1 cellular context compared by ENCODE assay signal in the genomic region with DNA sequence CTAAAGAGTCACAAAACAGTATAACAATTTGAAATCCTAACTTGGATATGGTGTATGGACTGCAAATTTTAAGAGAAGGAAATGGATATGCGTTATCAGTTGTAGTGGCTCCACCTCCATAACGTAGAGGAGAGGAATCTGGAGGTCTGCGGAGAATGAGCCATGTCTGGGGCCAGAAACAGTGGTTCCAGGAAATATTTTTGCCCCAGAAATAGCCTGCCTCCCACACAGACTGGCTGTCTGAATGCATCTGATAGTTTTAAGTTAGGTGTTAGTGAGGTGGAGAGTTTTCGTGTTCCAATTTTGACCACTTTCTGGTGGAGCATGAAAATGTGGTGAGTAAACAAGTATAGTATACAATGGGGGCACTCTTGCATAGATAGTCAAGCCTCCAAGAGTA.
TF ChIP-seq lines count a peak whose summit lies in the region.

No MANE protein-coding gene starts in this region.

TF ChIP-seq in K562, 482 proteins besides CTCF, POLR2A, EP300 and RAD21 (continued from another document and continues in another):
- TF ChIP-seq MIER1 (IDR thresholded peaks at IDR 0.05; ENCODE audit: low read depth) (no peak), MTF1 (CRISPR knock-in tag; IDR thresholded peaks at IDR 0.05; ENCODE audit: borderline replicate concordance) (no peak), ILF3 (IDR thresholded peaks at IDR 0.05; ENCODE audit: borderline replicate concordance) (no peak), CHD2 (IDR thresholded peaks at IDR 0.05; ENCODE audit: low read depth, low read length) (no peak), ZNF444 (CRISPR knock-in tag; IDR thresholded peaks at IDR 0.05) (no peak), ARID2 (IDR thresholded peaks at IDR 0.05) (no peak), ASH1L (IDR thresholded peaks at IDR 0.05; ENCODE audit: borderline replicate concordance, low read depth, partially characterized antibody) (no peak), TCF7 (IDR thresholded peaks at IDR 0.05; ENCODE audit: borderline replicate concordance) (no peak), BRD9 (IDR thresholded peaks at IDR 0.05; ENCODE audit: low read depth, partially characterized antibody) (peak; percentile 26), FOXK2 (conservative IDR thresholded peaks at IDR 0.05 in 1 of 2, IDR thresholded peaks at IDR 0.05 in 1 of 2; ENCODE audit: low read depth in 2 of 2) (peak; percentile 46 to 51; a peak in 2 of 4 replicates), ZNF224 (CRISPR knock-in tag; IDR thresholded peaks at IDR 0.05) (no peak), NFE2L1 (tag; IDR thresholded peaks at IDR 0.05; ENCODE audit: borderline replicate concordance, low read depth) (no peak), RBM39 (optimal IDR thresholded peaks at IDR 0.05; ENCODE audit: low read depth, low read length) (no peak), TAL1 (IDR thresholded peaks at IDR 0.05) (peak; percentile 47; the same call in 1 of the 2 replicates), ZNF134 (CRISPR knock-in tag; conservative IDR thresholded peaks at IDR 0.05) (no peak), PCBP2 (IDR thresholded peaks at IDR 0.05; ENCODE audit: low read depth, low read length, poor library complexity, severe bottlenecking) (no peak), FOXK1 (CRISPR knock-in tag; IDR thresholded peaks at IDR 0.05; ENCODE audit: borderline replicate concordance) (no peak), SREBF2 (CRISPR knock-in tag; IDR thresholded peaks at IDR 0.05) (no peak), ZNF175 (CRISPR knock-in tag; IDR thresholded peaks at IDR 0.05; ENCODE audit: low read depth) (no peak), KLF13 (tag; IDR thresholded peaks at IDR 0.05; ENCODE audit: borderline replicate concordance, low read depth) (no peak), RNF2 (IDR thresholded peaks at IDR 0.05) (peak; percentile 37; the same call in 1 of the 2 replicates), FOXA3 (CRISPR knock-in tag; conservative IDR thresholded peaks at IDR 0.05 in 1 of 2, IDR thresholded peaks at IDR 0.05 in 1 of 2) (0 out of 4 replicates have a peak, but pooled peaks of 1 of the 2 experiments have one; percentile 30), SNIP1 (IDR thresholded peaks at IDR 0.05; ENCODE audit: low read depth) (no peak), CBX2 (IDR thresholded peaks at IDR 0.05; ENCODE audit: insufficient read depth, low read length, poor library complexity, severe bottlenecking) (no peak), NELFE (IDR thresholded peaks at IDR 0.05; ENCODE audit: insufficient read depth, insufficient read length) (no peak)
- TF ChIP-seq, protein P1, sequence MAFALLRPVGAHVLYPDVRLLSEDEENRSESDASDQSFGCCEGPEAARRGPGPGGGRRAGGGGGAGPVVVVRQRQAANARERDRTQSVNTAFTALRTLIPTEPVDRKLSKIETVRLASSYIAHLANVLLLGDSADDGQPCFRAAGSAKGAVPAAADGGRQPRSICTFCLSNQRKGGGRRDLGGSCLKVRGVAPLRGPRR (CRISPR knock-in tag; IDR thresholded peaks at IDR 0.05): no peak
- TF ChIP-seq, protein P2, sequence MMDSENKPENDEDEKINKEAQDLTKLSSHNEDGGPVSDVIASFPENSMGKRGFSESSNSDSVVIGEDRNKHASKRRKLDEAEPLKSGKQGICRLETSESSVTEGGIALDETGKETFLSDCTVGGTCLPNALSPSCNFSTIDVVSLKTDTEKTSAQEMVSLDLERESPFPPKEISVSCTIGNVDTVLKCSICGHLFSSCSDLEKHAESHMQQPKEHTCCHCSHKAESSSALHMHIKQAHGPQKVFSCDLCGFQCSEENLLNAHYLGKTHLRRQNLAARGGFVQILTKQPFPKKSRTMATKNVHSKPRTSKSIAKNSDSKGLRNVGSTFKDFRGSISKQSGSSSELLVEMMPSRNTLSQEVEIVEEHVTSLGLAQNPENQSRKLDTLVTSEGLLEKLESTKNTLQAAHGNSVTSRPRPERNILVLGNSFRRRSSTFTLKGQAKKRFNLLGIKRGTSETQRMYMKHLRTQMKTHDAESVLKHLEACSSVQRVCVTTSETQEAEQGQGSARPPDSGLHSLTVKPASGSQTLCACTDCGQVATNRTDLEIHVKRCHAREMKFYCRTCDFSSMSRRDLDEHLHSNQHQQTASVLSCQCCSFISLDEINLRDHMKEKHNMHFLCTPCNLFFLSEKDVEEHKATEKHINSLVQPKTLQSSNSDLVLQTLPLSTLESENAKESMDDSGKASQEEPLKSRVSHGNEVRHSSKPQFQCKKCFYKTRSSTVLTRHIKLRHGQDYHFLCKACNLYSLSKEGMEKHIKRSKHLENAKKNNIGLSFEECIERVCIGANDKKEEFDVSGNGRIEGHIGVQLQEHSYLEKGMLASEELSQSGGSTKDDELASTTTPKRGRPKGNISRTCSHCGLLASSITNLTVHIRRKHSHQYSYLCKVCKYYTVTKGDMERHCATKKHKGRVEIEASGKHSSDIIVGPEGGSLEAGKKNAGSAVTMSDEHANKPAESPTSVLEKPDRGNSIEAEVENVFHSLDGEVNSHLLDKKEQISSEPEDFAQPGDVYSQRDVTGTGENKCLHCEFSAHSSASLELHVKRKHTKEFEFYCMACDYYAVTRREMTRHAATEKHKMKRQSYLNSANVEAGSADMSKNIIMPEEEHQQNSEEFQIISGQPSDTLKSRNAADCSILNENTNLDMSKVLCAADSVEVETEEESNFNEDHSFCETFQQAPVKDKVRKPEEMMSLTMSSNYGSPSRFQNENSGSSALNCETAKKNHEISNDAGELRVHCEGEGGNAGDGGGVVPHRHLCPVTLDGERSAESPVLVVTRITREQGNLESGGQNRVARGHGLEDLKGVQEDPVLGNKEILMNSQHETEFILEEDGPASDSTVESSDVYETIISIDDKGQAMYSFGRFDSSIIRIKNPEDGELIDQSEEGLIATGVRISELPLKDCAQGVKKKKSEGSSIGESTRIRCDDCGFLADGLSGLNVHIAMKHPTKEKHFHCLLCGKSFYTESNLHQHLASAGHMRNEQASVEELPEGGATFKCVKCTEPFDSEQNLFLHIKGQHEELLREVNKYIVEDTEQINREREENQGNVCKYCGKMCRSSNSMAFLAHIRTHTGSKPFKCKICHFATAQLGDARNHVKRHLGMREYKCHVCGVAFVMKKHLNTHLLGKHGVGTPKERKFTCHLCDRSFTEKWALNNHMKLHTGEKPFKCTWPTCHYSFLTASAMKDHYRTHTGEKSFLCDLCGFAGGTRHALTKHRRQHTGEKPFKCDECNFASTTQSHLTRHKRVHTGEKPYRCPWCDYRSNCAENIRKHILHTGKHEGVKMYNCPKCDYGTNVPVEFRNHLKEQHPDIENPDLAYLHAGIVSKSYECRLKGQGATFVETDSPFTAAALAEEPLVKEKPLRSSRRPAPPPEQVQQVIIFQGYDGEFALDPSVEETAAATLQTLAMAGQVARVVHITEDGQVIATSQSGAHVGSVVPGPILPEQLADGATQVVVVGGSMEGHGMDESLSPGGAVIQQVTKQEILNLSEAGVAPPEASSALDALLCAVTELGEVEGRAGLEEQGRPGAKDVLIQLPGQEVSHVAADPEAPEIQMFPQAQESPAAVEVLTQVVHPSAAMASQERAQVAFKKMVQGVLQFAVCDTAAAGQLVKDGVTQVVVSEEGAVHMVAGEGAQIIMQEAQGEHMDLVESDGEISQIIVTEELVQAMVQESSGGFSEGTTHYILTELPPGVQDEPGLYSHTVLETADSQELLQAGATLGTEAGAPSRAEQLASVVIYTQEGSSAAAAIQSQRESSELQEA (IDR thresholded peaks at IDR 0.05; ENCODE audit: low read depth): no peak
- TF ChIP-seq, protein P3, sequence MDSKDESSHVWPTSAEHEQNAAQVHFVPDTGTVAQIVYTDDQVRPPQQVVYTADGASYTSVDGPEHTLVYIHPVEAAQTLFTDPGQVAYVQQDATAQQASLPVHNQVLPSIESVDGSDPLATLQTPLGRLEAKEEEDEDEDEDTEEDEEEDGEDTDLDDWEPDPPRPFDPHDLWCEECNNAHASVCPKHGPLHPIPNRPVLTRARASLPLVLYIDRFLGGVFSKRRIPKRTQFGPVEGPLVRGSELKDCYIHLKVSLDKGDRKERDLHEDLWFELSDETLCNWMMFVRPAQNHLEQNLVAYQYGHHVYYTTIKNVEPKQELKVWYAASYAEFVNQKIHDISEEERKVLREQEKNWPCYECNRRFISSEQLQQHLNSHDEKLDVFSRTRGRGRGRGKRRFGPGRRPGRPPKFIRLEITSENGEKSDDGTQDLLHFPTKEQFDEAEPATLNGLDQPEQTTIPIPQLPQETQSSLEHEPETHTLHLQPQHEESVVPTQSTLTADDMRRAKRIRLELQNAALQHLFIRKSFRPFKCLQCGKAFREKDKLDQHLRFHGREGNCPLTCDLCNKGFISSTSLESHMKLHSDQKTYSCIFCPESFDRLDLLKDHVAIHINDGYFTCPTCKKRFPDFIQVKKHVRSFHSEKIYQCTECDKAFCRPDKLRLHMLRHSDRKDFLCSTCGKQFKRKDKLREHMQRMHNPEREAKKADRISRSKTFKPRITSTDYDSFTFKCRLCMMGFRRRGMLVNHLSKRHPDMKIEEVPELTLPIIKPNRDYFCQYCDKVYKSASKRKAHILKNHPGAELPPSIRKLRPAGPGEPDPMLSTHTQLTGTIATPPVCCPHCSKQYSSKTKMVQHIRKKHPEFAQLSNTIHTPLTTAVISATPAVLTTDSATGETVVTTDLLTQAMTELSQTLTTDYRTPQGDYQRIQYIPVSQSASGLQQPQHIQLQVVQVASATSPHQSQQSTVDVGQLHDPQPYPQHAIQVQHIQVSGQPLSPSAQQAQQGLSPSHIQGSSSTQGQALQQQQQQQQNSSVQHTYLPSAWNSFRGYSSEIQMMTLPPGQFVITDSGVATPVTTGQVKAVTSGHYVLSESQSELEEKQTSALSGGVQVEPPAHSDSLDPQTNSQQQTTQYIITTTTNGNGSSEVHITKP (IDR thresholded peaks at IDR 0.05; ENCODE audit: partially characterized antibody): no peak
- TF ChIP-seq, protein P4, sequence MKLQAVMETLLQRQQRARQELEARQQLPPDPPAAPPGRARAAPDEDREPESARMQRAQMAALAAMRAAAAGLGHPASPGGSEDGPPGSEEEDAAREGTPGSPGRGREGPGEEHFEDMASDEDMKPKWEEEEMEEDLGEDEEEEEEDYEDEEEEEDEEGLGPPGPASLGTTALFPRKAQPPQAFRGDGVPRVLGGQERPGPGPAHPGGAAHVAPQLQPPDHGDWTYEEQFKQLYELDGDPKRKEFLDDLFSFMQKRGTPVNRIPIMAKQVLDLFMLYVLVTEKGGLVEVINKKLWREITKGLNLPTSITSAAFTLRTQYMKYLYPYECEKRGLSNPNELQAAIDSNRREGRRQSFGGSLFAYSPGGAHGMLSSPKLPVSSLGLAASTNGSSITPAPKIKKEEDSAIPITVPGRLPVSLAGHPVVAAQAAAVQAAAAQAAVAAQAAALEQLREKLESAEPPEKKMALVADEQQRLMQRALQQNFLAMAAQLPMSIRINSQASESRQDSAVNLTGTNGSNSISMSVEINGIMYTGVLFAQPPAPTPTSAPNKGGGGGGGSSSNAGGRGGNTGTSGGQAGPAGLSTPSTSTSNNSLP (IDR thresholded peaks at IDR 0.05; ENCODE audit: borderline replicate concordance, low read depth, low read length): peak; percentile 77
- TF ChIP-seq, protein P5, sequence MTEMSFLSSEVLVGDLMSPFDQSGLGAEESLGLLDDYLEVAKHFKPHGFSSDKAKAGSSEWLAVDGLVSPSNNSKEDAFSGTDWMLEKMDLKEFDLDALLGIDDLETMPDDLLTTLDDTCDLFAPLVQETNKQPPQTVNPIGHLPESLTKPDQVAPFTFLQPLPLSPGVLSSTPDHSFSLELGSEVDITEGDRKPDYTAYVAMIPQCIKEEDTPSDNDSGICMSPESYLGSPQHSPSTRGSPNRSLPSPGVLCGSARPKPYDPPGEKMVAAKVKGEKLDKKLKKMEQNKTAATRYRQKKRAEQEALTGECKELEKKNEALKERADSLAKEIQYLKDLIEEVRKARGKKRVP (CRISPR knock-in tag; IDR thresholded peaks at IDR 0.05): 0 out of 2 replicates have a peak, but pooled peaks have one; percentile 16
- TF ChIP-seq, protein P6, sequence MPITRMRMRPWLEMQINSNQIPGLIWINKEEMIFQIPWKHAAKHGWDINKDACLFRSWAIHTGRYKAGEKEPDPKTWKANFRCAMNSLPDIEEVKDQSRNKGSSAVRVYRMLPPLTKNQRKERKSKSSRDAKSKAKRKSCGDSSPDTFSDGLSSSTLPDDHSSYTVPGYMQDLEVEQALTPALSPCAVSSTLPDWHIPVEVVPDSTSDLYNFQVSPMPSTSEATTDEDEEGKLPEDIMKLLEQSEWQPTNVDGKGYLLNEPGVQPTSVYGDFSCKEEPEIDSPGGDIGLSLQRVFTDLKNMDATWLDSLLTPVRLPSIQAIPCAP (CRISPR knock-in tag; IDR thresholded peaks at IDR 0.05; ENCODE audit: borderline replicate concordance): no peak
- TF ChIP-seq, protein P7, sequence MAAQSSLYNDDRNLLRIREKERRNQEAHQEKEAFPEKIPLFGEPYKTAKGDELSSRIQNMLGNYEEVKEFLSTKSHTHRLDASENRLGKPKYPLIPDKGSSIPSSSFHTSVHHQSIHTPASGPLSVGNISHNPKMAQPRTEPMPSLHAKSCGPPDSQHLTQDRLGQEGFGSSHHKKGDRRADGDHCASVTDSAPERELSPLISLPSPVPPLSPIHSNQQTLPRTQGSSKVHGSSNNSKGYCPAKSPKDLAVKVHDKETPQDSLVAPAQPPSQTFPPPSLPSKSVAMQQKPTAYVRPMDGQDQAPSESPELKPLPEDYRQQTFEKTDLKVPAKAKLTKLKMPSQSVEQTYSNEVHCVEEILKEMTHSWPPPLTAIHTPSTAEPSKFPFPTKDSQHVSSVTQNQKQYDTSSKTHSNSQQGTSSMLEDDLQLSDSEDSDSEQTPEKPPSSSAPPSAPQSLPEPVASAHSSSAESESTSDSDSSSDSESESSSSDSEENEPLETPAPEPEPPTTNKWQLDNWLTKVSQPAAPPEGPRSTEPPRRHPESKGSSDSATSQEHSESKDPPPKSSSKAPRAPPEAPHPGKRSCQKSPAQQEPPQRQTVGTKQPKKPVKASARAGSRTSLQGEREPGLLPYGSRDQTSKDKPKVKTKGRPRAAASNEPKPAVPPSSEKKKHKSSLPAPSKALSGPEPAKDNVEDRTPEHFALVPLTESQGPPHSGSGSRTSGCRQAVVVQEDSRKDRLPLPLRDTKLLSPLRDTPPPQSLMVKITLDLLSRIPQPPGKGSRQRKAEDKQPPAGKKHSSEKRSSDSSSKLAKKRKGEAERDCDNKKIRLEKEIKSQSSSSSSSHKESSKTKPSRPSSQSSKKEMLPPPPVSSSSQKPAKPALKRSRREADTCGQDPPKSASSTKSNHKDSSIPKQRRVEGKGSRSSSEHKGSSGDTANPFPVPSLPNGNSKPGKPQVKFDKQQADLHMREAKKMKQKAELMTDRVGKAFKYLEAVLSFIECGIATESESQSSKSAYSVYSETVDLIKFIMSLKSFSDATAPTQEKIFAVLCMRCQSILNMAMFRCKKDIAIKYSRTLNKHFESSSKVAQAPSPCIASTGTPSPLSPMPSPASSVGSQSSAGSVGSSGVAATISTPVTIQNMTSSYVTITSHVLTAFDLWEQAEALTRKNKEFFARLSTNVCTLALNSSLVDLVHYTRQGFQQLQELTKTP (IDR thresholded peaks at IDR 0.05; ENCODE audit: low read depth in 1 of 2, partially characterized antibody in 2 of 2): no peak
